Comparison of ENCODE assay signal across 17 cellular contexts in genomic region chr9:133771486-133772482, GRCh38. TPM values are rescaled to one million over a fixed set of nuclear protein-coding genes. Genes with fewer than 3 reads are reported as not detected.
DNase-seq lines count a peak whose midpoint lies in the region; ATAC-seq, FAIRE-seq and TF ChIP-seq lines count a peak whose summit lies in the region.
"Had no signal": no experiment of that assay in that cellular context is flagged by ENCODE, and none has a peak within 500 bp of the region (broad histone marks: within the 10 kb centered on the region; RNA-seq: fewer than 3 reads in every experiment).

No MANE protein-coding gene starts in this region.

- no peaks in the 10 kb centered on the region for H3F3A ChIP-seq in PC-9 (ENCODE audit: insufficient read depth, low read depth)

- BruUV-seq in PC-9 (replicated peaks; lab: Mats Ljungman, UMichigan), result no TSS peak

- CTCF ChIA-PET in PC-9 (lab: Charles Lee), result interaction anchor here (0.7 kb wide), 1 partner anchor 1034 kb away, joined by 4 read pairs; no protein-coding TSS in a partner anchor

- H3K9me3 ChIP-seq in BLaER1, result peaks cover 35% of the 10 kb centered on the region
- H3K9me3 ChIP-seq in Peyer's patch, result peaks cover 0 to 13% (median 3%) of the 10 kb centered on the region in 4 donors
- peaks cover 0 to 12% of the 10 kb centered on the region in 2 donors for H3K9me3 ChIP-seq in kidney (ENCODE audit: control insufficient read depth in 1 of 2, low read length in 2 of 2)
- H3K9me3 ChIP-seq in psoas muscle, result peaks cover 9% of the 10 kb centered on the region
- peaks cover 4% of the 10 kb centered on the region for H3K9me3 ChIP-seq in PC-9 (ENCODE audit: insufficient read depth, low read depth)

- H3K4me3 ChIP-seq in BLaER1, result no peak overlapping the region
- H3K4me3 ChIP-seq in Peyer's patch, result no peak overlapping the region
- H3K4me3 ChIP-seq in kidney (ENCODE audit: low read length in 2 of 2), result no peak overlapping the region
- no peak overlapping the region for H3K4me3 ChIP-seq in psoas muscle
- no peak overlapping the region for H3K4me3 ChIP-seq in PC-9
- H3K4me3 ChIP-seq: skin epidermis had no signal

- H3K9ac ChIP-seq in BLaER1, result peak overlapping the region; percentile 29; the same call in 1 of the 2 replicates
- H3K9ac ChIP-seq in kidney (ENCODE audit: low read length in 2 of 2), result no peak overlapping the region

- intact Hi-C loops in kidney (cut with DNase I) (no loop called here), psoas muscle (cut with DNase I) (no loop called here), PC-9 (cut with micrococcal nuclease; ENCODE audit: unreplicated experiment) (no loop called here)

- H3K27me3 ChIP-seq in BLaER1 (no peaks in the 10 kb centered on the region), Peyer's patch (no peaks in the 10 kb centered on the region), psoas muscle (ENCODE audit: insufficient read depth in 3 of 3, low read length in 2 of 3) (no peaks in the 10 kb centered on the region), PC-9 (ENCODE audit: insufficient read depth, low read depth) (no peaks in the 10 kb centered on the region)

- TF ChIP-seq POLR2A in Peyer's patch (IDR thresholded peaks at IDR 0.05), result no peak

- peaks cover 99% of the 10 kb centered on the region for H3K36me3 ChIP-seq in BLaER1
- peaks cover 0 to 87% (median 4%) of the 10 kb centered on the region in 3 donors for H3K36me3 ChIP-seq in Peyer's patch
- peaks cover 23 to 28% of the 10 kb centered on the region in 2 donors for H3K36me3 ChIP-seq in kidney (ENCODE audit: control insufficient read depth in 1 of 2, insufficient read depth in 2 of 2, low read length in 2 of 2)
- no peaks in the 10 kb centered on the region for H3K36me3 ChIP-seq in psoas muscle (ENCODE audit: insufficient read depth in 1 of 2, low read depth in 1 of 2)
- H3K36me3 ChIP-seq in PC-9 (ENCODE audit: low read depth), result peaks cover 16% of the 10 kb centered on the region; the same call in 1 of the 2 replicates

- POLR2A ChIA-PET in PC-9 (lab: Charles Lee; ENCODE audit: unreplicated experiment), result no interaction called here

- no peak overlapping the region for H2AFZ ChIP-seq in PC-9

- ATAC-seq in psoas muscle (no peak), GM21717 (IDR thresholded peaks at IDR 0.05; ENCODE audit: unreplicated experiment) (no peak)

- no peaks in the 10 kb centered on the region for H3K79me2 ChIP-seq in PC-9 (ENCODE audit: low read depth)

- DNase-seq in Peyer's patch (peak in 2 of 3 donors; percentile 40), kidney (peak; percentile 53), psoas muscle (peak; percentile 9 to 46), GM19240 (ENCODE audit: insufficient read length, low spot score) (no peak), PC-9 (no peak)
- DNase-seq: activated CD4-positive, alpha-beta T cell treated with anti-CD3 and anti-CD28 coated beads for 48 hours; activated T-cell treated with anti-CD3 and anti-CD28 coated beads, Interleukin-2, amount 50 U/mL, for 1 hour; caudate nucleus; effector CD8-positive, alpha-beta T cell; NCI-H187 treated with DMSO at 0.1 percent for 48 hours; NCI-H446; stimulated activated CD4-positive, alpha-beta T cell treated with anti-CD3 and anti-CD28 coated beads, Interleukin-4, amount 100 ng/mL, for 24 hours; T-helper 9 cell had no signal

- no peak for TF ChIP-seq CTCF in Peyer's patch (IDR thresholded peaks at IDR 0.05)
- TF ChIP-seq CTCF in kidney (IDR thresholded peaks at IDR 0.05; ENCODE audit: borderline replicate concordance, extremely low read depth, insufficient read depth), result no peak
- no peak for TF ChIP-seq CTCF in psoas muscle (IDR thresholded peaks at IDR 0.05)
- TF ChIP-seq CTCF in PC-9 (conservative IDR thresholded peaks at IDR 0.05), result no peak

- H3K4me2 ChIP-seq in BLaER1 (no peak overlapping the region), PC-9 (no peak overlapping the region)

- H4K20me1 ChIP-seq in BLaER1 (no peaks in the 10 kb centered on the region), PC-9 (ENCODE audit: insufficient read depth) (no peaks in the 10 kb centered on the region)

- 86 to 91% (median 88%) methylated on average over 23 to 26 of the region's 26 CpGs for WGBS in psoas muscle, 3 donors

- FAIRE-seq in kidney (lab: Jason Lieb, UNC), result no peak
- FAIRE-seq: islet of Langerhans had no signal

- no peaks in the 10 kb centered on the region for H3K9me2 ChIP-seq in PC-9 (ENCODE audit: insufficient read depth)

- H3K4me1 ChIP-seq in BLaER1 (peaks cover 8% of the 10 kb centered on the region), Peyer's patch (no peaks in the 10 kb centered on the region), kidney (ENCODE audit: control insufficient read depth in 1 of 2, insufficient read depth in 1 of 2, low read depth in 1 of 2, low read length in 2 of 2) (peaks cover 0 to 2% of the 10 kb centered on the region in 2 donors), psoas muscle (no peaks in the 10 kb centered on the region), PC-9 (replicated peaks; ENCODE audit: insufficient read depth) (no peaks in the 10 kb centered on the region)

- H3K27ac ChIP-seq in BLaER1 (no peak overlapping the region), Peyer's patch (no peak overlapping the region), kidney (ENCODE audit: low read depth in 2 of 2, low read length in 2 of 2) (no peak overlapping the region), psoas muscle (no peak overlapping the region), PC-9 (no peak overlapping the region)
- H3K27ac ChIP-seq: skin epidermis had no signal

RNA-seq across cellular contexts. Expression of gene SARDH, which starts 33.6 kb away (rescaled TPM):
- total RNA-seq in Peyer's patch (1 to 10 TPM in 2 of 4 donors, under 1 TPM in 2; 0.47 to 5.0 (median 0.95) TPM), kidney (4.6 TPM), psoas muscle (1 to 10 TPM in 3 of 4 donors, under 1 TPM in 1; 0.59 to 2.5 (median 1.5) TPM), PC-9 (2021) (9.9 and 11.3 TPM in 2 replicates)
- polyA plus RNA-seq in kidney (ENCODE audit: insufficient read depth, low read depth, low replicate concordance) (12.0 TPM), psoas muscle (under 1 TPM; 0.16 to 0.62 (median 0.26) TPM)

Comparison
In these comparisons a context has a peak if more than half of its experiments do, and no peak if none do; other contexts are left out.
1. DNase-seq: peak in Peyer's patch (2 of 3), kidney (single experiment) and psoas muscle (2 of 2); none in GM19240 (single experiment) and PC-9 (0 of 2).